15 cellular contexts compared by ENCODE assay signal in the genomic region with DNA sequence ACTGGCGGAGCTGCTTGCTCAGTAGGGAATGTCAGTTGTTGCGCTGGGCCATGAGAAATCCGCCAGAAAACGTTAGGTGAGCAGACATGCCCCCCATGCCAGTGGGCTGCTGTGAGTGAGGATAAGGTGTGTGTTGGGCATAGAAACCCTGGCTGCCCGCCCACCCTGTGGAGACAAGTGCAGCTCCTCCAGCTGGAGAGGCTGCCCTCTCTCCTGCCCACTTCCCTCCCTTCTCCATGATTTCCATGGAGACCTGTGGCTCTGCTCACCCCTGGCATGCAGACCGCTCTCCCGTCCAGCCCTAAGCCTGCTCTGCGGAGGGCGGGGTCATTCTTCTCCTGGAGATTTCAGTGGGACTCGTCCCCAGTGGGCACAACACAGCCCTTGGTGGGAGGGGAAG.
"Had no signal": no experiment of that assay in that cellular context is flagged by ENCODE, and none has a peak within 500 bp of the region (broad histone marks: within the 10 kb centered on the region; RNA-seq: fewer than 3 reads in every experiment).

No MANE protein-coding gene starts in this region.

- H3K4me3 Mint-ChIP-seq: activated naive CD4-positive, alpha-beta T cell treated with anti-CD3 and anti-CD28 coated beads, Interleukin-2, amount 50 U/mL, for 24 hours; activated T-cell treated with anti-CD3 and anti-CD28 coated beads, Interleukin-2, amount 50 U/mL, for 24 hours; stimulated activated effector memory CD8-positive, alpha-beta T cell treated with anti-CD3 and anti-CD28 coated beads, Interleukin-12 subunit alpha, Interleukin-12 subunit beta, amount 100 ng/mL, for 72 hours had no signal

- H3K27ac Mint-ChIP-seq: activated naive CD4-positive, alpha-beta T cell treated with anti-CD3 and anti-CD28 coated beads, Interleukin-2, amount 50 U/mL, for 24 hours; activated T-cell treated with anti-CD3 and anti-CD28 coated beads, Interleukin-2, amount 50 U/mL, for 24 hours; activated T-helper 2 cell treated with anti-CD3 and anti-CD28 coated beads, Interferon-gamma antibody, Interleukin-2, Interleukin-4, amounts not matched to agents 10 μg/mL and 5 μg/mL and 100 μg/mL, durations not matched to agents 14 hours and 24 hours and 36 hours had no signal

- ATAC-seq: left lung; stimulated activated effector memory CD8-positive, alpha-beta T cell treated with anti-CD3 and anti-CD28 coated beads, Interleukin-12 subunit alpha, Interleukin-12 subunit beta, amount 100 ng/mL, for 72 hours had no signal

- H3K27me3 ChIP-seq: breast epithelium, sigmoid colon had no signal

- H3K4me3 ChIP-seq: breast epithelium, coronary artery, left lung, sigmoid colon, thoracic aorta had no signal

- H3K4me1 ChIP-seq: breast epithelium, left lung, parathyroid adenoma, sigmoid colon had no signal

- H3K36me3 ChIP-seq: breast epithelium, left lung, neutrophil, thoracic aorta, WERI-Rb-1 had no signal

- H3K27ac ChIP-seq: breast epithelium, coronary artery, left lung, neutrophil, parathyroid adenoma, sigmoid colon, thoracic aorta, WERI-Rb-1 had no signal

- H3K9me3 Mint-ChIP-seq: activated naive CD4-positive, alpha-beta T cell treated with anti-CD3 and anti-CD28 coated beads, Interleukin-2, amount 50 U/mL, for 24 hours; activated T-cell treated with anti-CD3 and anti-CD28 coated beads, Interleukin-2, amount 50 U/mL, for 24 hours; activated T-helper 2 cell treated with anti-CD3 and anti-CD28 coated beads, Interferon-gamma antibody, Interleukin-2, Interleukin-4, amounts not matched to agents 10 μg/mL and 5 μg/mL and 100 μg/mL, durations not matched to agents 14 hours and 24 hours and 36 hours; stimulated activated effector memory CD8-positive, alpha-beta T cell treated with anti-CD3 and anti-CD28 coated beads, Interleukin-12 subunit alpha, Interleukin-12 subunit beta, amount 100 ng/mL, for 72 hours had no signal

- DNase-seq: activated CD4-positive, alpha-beta T cell treated with anti-CD3 and anti-CD28 coated beads for 1 hour; activated T-cell treated with anti-CD3 and anti-CD28 coated beads, Interleukin-2, amount 50 U/mL, for 24 hours; left lung; mammary epithelial cell; sigmoid colon; stimulated activated CD4-positive, alpha-beta T cell treated with anti-CD3 and anti-CD28 coated beads, Interleukin-4, amount 100 ng/mL, for 24 hours; WERI-Rb-1 had no signal

- H3K9me3 ChIP-seq: breast epithelium, left lung, neutrophil, sigmoid colon, thoracic aorta had no signal

- H3K36me3 Mint-ChIP-seq: activated naive CD4-positive, alpha-beta T cell treated with anti-CD3 and anti-CD28 coated beads, Interleukin-2, amount 50 U/mL, for 24 hours; stimulated activated effector memory CD8-positive, alpha-beta T cell treated with anti-CD3 and anti-CD28 coated beads, Interleukin-12 subunit alpha, Interleukin-12 subunit beta, amount 100 ng/mL, for 72 hours had no signal
